Comparison of ENCODE assay signal across 14 cellular contexts in genomic region chr3:100069472-100069871, GRCh38. TPM values are rescaled to one million over a fixed set of nuclear protein-coding genes. Genes with fewer than 3 reads are reported as not detected.
DNase-seq lines count a peak whose midpoint lies in the region; ATAC-seq and TF ChIP-seq lines count a peak whose summit lies in the region.
"Had no signal": no experiment of that assay in that cellular context is flagged by ENCODE, and none has a peak within 500 bp of the region (broad histone marks: within the 10 kb centered on the region; RNA-seq: fewer than 3 reads in every experiment).

No MANE protein-coding gene starts in this region.

- H3K36me3 ChIP-seq in PC-3 (ENCODE audit: low read depth, low read length): no peaks in the 10 kb centered on the region
- no peaks in the 10 kb centered on the region for H3K36me3 ChIP-seq in neutrophil
- no peaks in the 10 kb centered on the region for H3K36me3 ChIP-seq in uterus
- no peaks in the 10 kb centered on the region for H3K36me3 ChIP-seq in colonic mucosa
- H3K36me3 ChIP-seq: SJSA1 had no signal

- H3K9me2 ChIP-seq in PC-3 (replicated peaks; ENCODE audit: low read length): no peaks in the 10 kb centered on the region

- H3K9me3 ChIP-seq in right cardiac atrium (ENCODE audit: control insufficient read depth, low read length) (no peaks in the 10 kb centered on the region), PC-3 (ENCODE audit: low read length) (no peaks in the 10 kb centered on the region), neutrophil (no peaks in the 10 kb centered on the region), uterus (no peaks in the 10 kb centered on the region), colonic mucosa (no peaks in the 10 kb centered on the region)
- H3K9me3 ChIP-seq: SJSA1, testis had no signal

- no peak overlapping the region for H3K27ac Mint-ChIP-seq in activated naive CD4-positive, alpha-beta T cell treated with anti-CD3 and anti-CD28 coated beads, Interleukin-2, amount 10 ng/mL, durations not matched to agents 7 days and 5 days
- H3K27ac Mint-ChIP-seq: activated naive CD8-positive, alpha-beta T cell had no signal

- peaks cover 20% of the 10 kb centered on the region for H3K9me3 Mint-ChIP-seq in activated naive CD4-positive, alpha-beta T cell treated with anti-CD3 and anti-CD28 coated beads, Interleukin-2, amount 10 ng/mL, durations not matched to agents 7 days and 5 days
- H3K9me3 Mint-ChIP-seq: neural crest cell had no signal

- POLR2A ChIA-PET in PC-3 (lab: Charles Lee; ENCODE audit: unreplicated experiment): interaction anchor here (0.5 to 1.0 kb wide), 2 partner anchors 185 to 212 kb away, joined by 3 to 6 read pairs; no protein-coding TSS in a partner anchor

- H3K27me3 Mint-ChIP-seq in activated naive CD4-positive, alpha-beta T cell treated with anti-CD3 and anti-CD28 coated beads, Interleukin-2, amount 10 ng/mL, durations not matched to agents 7 days and 5 days: no peaks in the 10 kb centered on the region
- H3K27me3 Mint-ChIP-seq: activated naive CD8-positive, alpha-beta T cell had no signal

- peaks cover 31% of the 10 kb centered on the region for H3K36me3 Mint-ChIP-seq in activated naive CD4-positive, alpha-beta T cell treated with anti-CD3 and anti-CD28 coated beads, Interleukin-2, amount 10 ng/mL, durations not matched to agents 7 days and 5 days

- H3K79me2 ChIP-seq in PC-3 (ENCODE audit: low read length): no peaks in the 10 kb centered on the region

- H4K20me1 ChIP-seq in PC-3 (ENCODE audit: low read length): no peaks in the 10 kb centered on the region

- intact Hi-C loops in right cardiac atrium (cut with DNase I): loop anchor here in 2 of 4 donors (2.0 to 5.0 kb wide), 2 partner anchors 183 to 185 kb away; no protein-coding TSS in a partner anchor
- intact Hi-C loops in left cardiac atrium (cut with DNase I): loop anchor here (1.0 to 5.0 kb wide), 2 partner anchors 183 kb away; no protein-coding TSS in a partner anchor
- intact Hi-C loops in PC-3 (cut with micrococcal nuclease): loop anchor here (1.0 to 2.0 kb wide), 6 partner anchors 18 to 241 kb away; no protein-coding TSS in a partner anchor
- intact Hi-C loops in uterus (cut with DNase I; ENCODE audit: low total_unique reads): loop anchor here (10.0 kb wide), 1 partner anchor 185 kb away; no protein-coding TSS in a partner anchor
- intact Hi-C loops in colonic mucosa (cut with DNase I): no loop called here

- H3K4me3 Mint-ChIP-seq in activated naive CD4-positive, alpha-beta T cell treated with anti-CD3 and anti-CD28 coated beads, Interleukin-2, amount 10 ng/mL, durations not matched to agents 7 days and 5 days: no peak overlapping the region
- H3K4me3 Mint-ChIP-seq: activated naive CD8-positive, alpha-beta T cell; neural crest cell had no signal

- CTCF ChIA-PET in PC-3 (lab: Charles Lee): interaction anchor here (0.5 to 2.2 kb wide), 9 partner anchors 11 to 238 kb away, joined by 3 to 32 read pairs (median 3); no protein-coding TSS in a partner anchor
- CTCF ChIA-PET in activated naive CD4-positive, alpha-beta T cell treated with anti-CD3 and anti-CD28 coated beads, Interleukin-2, amount 10 ng/mL, durations not matched to agents 7 days and 5 days (lab: Charles Lee): interaction anchor here (0.6 to 3.2 kb wide), 23 partner anchors 8 to 238 kb away, joined by 3 to 84 read pairs (median 5); partner anchors contain the start of gene TBC1D23

- no peaks in the 10 kb centered on the region for H3F3A ChIP-seq in PC-3 (ENCODE audit: low read length, unreplicated experiment)

- no peak overlapping the region for H2AFZ ChIP-seq in PC-3 (ENCODE audit: low read length)
- H2AFZ ChIP-seq: PC-9 had no signal

- H3K9ac ChIP-seq in PC-3 (ENCODE audit: low read length) (no peak overlapping the region), colonic mucosa (ENCODE audit: low read depth in 2 of 2, low read length in 2 of 2) (no peak overlapping the region)
- H3K9ac ChIP-seq: KMS-11 had no signal

- no peak overlapping the region for H3K4me2 ChIP-seq in PC-3 (ENCODE audit: low read length)
- H3K4me2 ChIP-seq: KMS-11, PC-9 had no signal

- DNase-seq in right cardiac atrium: no peak
- no peak for DNase-seq in left cardiac atrium
- peak; percentile 27 for DNase-seq in PC-3
- DNase-seq in uterus: no peak
- no peak for DNase-seq in activated naive CD4-positive, alpha-beta T cell treated with anti-CD3 and anti-CD28 coated beads, Interleukin-2, amount 10 ng/mL, durations not matched to agents 7 days and 5 days
- DNase-seq in colonic mucosa: no peak
- DNase-seq in NCI-H1436 (lab: John Stamatoyannopoulos, UW): no peak

- peaks cover 7% of the 10 kb centered on the region for H3K4me1 ChIP-seq in right cardiac atrium (ENCODE audit: control insufficient read depth, insufficient read depth, low read length)
- peaks cover 38% of the 10 kb centered on the region for H3K4me1 ChIP-seq in PC-3 (ENCODE audit: insufficient read depth, low read length)
- H3K4me1 ChIP-seq in neutrophil (ENCODE audit: control insufficient read depth in 1 of 2, insufficient read depth in 1 of 2, low read depth in 1 of 2, low read length in 1 of 2): peaks cover 57 to 58% of the 10 kb centered on the region in 2 experiments
- H3K4me1 ChIP-seq in uterus: peaks cover 0 to 4% of the 10 kb centered on the region in 2 donors
- peaks cover 4% of the 10 kb centered on the region for H3K4me1 ChIP-seq in colonic mucosa
- H3K4me1 ChIP-seq: testis had no signal

- TF ChIP-seq POLR2A in uterus (IDR thresholded peaks at IDR 0.05): no peak

- ATAC-seq in right cardiac atrium: peak in 1 of 2 donors; percentile 11
- ATAC-seq in left cardiac atrium: no peak
- peak; percentile 59 for ATAC-seq in PC-3

- WGBS in right cardiac atrium: 52% methylated on average over 3 of the region's 3 CpGs

- TF ChIP-seq CTCF in PC-3 (conservative IDR thresholded peaks at IDR 0.05; ENCODE audit: low read depth, low read length) (no peak), neutrophil (IDR thresholded peaks at IDR 0.05) (no peak), uterus (IDR thresholded peaks at IDR 0.05) (no peak), colonic mucosa (IDR thresholded peaks at IDR 0.05) (no peak)

- BruUV-seq in PC-3 (replicated peaks; lab: Mats Ljungman, UMichigan): no TSS peak

- peak overlapping the region; percentile 17 for H3K27ac ChIP-seq in right cardiac atrium (ENCODE audit: low read length)
- no peak overlapping the region for H3K27ac ChIP-seq in PC-3 (ENCODE audit: low read length)
- H3K27ac ChIP-seq in neutrophil: peak overlapping the region; percentile 72
- H3K27ac ChIP-seq in uterus: peak overlapping the region; percentile 9 to 40
- no peak overlapping the region for H3K27ac ChIP-seq in colonic mucosa
- H3K27ac ChIP-seq: KMS-11, PC-9, SJSA1, testis had no signal

- no peaks in the 10 kb centered on the region for H3K27me3 ChIP-seq in right cardiac atrium (ENCODE audit: control insufficient read depth, insufficient read depth)
- no peaks in the 10 kb centered on the region for H3K27me3 ChIP-seq in PC-3 (ENCODE audit: low read length)
- H3K27me3 ChIP-seq in neutrophil: no peaks in the 10 kb centered on the region
- H3K27me3 ChIP-seq in uterus: no peaks in the 10 kb centered on the region
- H3K27me3 ChIP-seq in colonic mucosa: no peaks in the 10 kb centered on the region
- H3K27me3 ChIP-seq: SJSA1, testis had no signal

- H3K4me1 Mint-ChIP-seq in activated naive CD4-positive, alpha-beta T cell treated with anti-CD3 and anti-CD28 coated beads, Interleukin-2, amount 10 ng/mL, durations not matched to agents 7 days and 5 days: peaks cover 57% of the 10 kb centered on the region

- H3K4me3 ChIP-seq in right cardiac atrium (ENCODE audit: low read length) (no peak overlapping the region), PC-3 (ENCODE audit: low read length) (no peak overlapping the region), neutrophil (ENCODE audit: low read depth in 1 of 2, low read length in 1 of 2) (peak overlapping the region in 1 of 2 experiments; percentile 11), uterus (no peak overlapping the region), colonic mucosa (no peak overlapping the region)
- H3K4me3 ChIP-seq: PC-9, SJSA1, testis had no signal

RNA-seq across cellular contexts. Expression of gene FILIP1L, which starts 44.8 kb away (rescaled TPM):
- total RNA-seq in right cardiac atrium (10 to 100 TPM; 53.6 to 88.3 (median 68.7) TPM), left cardiac atrium (10 to 100 TPM; 77.0 to 86.6 TPM), PC-3 (2014; rRNA removed) (not detected in 2 replicates), uterus (10 to 100 TPM; 48.5 to 99.1 (median 66.3) TPM), colonic mucosa (10 to 100 TPM in 1 of 2 donors, 1 to 10 TPM in 1; 3.7 to 29.0 TPM)
- 42.2 TPM for polyA plus RNA-seq in right cardiac atrium

Comparison
In these comparisons a context has a peak if more than half of its experiments do, and no peak if none do; other contexts are left out.
1. H3K27ac ChIP-seq: peak in right cardiac atrium (single experiment), neutrophil (single experiment) and uterus (2 of 2); none in PC-3 (single experiment) and colonic mucosa (single experiment).